ENCODE assay signal across 10 cellular contexts in genomic region chr22:41909290-41910049, GRCh38. TPM values are rescaled to one million over a fixed set of nuclear protein-coding genes. Genes with fewer than 3 reads are reported as not detected.
DNase-seq lines count a peak whose midpoint lies in the region; ATAC-seq and TF ChIP-seq lines count a peak whose summit lies in the region.
"Had no signal": no experiment of that assay in that cellular context is flagged by ENCODE, and none has a peak within 500 bp of the region (broad histone marks: within the 10 kb centered on the region; RNA-seq: fewer than 3 reads in every experiment).

No MANE protein-coding gene starts in this region.

- H3K4me3 ChIP-seq in neuronal stem cell (ENCODE audit: low read length in 2 of 2), result no peak overlapping the region
- H3K4me3 ChIP-seq in uterus, result peak overlapping the region in 1 of 2 donors; percentile 21

- CTCF ChIA-PET in CD4-positive, alpha-beta T cell (lab: Charles Lee), result interaction anchor here (1.4 to 3.1 kb wide), 2 partner anchors 17 to 37 kb away, joined by 6 to 15 read pairs; partner anchors contain the start of gene TNFRSF13C

- H3K36me3 ChIP-seq in neuronal stem cell (replicated peaks in 1 of 2; ENCODE audit: control insufficient read depth in 2 of 2, insufficient read depth in 2 of 2, low read length in 2 of 2) (peaks cover 19 to 36% of the 10 kb centered on the region in 2 donors), uterus (no peaks in the 10 kb centered on the region)

- H3K9me3 ChIP-seq in CD4-positive, alpha-beta T cell (ENCODE audit: control insufficient read depth, low read length), result no peaks in the 10 kb centered on the region
- H3K9me3 ChIP-seq in neuronal stem cell (replicated peaks in 1 of 2; ENCODE audit: control insufficient read depth in 2 of 2, insufficient read depth in 1 of 2, low read depth in 1 of 2, low read length in 2 of 2) (no peaks in the 10 kb centered on the region), uterus (no peaks in the 10 kb centered on the region)

- H3K27ac Mint-ChIP-seq in CD4-positive, alpha-beta T cell, result peak overlapping the region; percentile 51
- peak overlapping the region; percentile 96 to 99 (median 97) for H3K27ac Mint-ChIP-seq in IgD-negative memory B cell

- no peak overlapping the region for H2BK120ac ChIP-seq in neuronal stem cell (ENCODE audit: low read depth, low read length)

- H3K14ac ChIP-seq in neuronal stem cell (ENCODE audit: low read length), result peak overlapping the region; percentile 98

- no peak for ATAC-seq in CD4-positive, alpha-beta T cell (ENCODE audit: poor library complexity)

- peaks cover 34% of the 10 kb centered on the region for H3K27me3 ChIP-seq in CD4-positive, alpha-beta T cell (ENCODE audit: control insufficient read depth, insufficient read depth, low read length)
- peaks cover 49 to 59% (median 58%) of the 10 kb centered on the region in 3 experiments for H3K27me3 ChIP-seq in neuronal stem cell (ENCODE audit: control insufficient read depth in 3 of 3, insufficient read depth in 3 of 3, low read depth in 1 of 3, low read length in 3 of 3)
- H3K27me3 ChIP-seq in uterus, result peaks cover 12 to 34% of the 10 kb centered on the region in 2 donors

- no peak overlapping the region for H2BK12ac ChIP-seq in neuronal stem cell (ENCODE audit: low read length)

- TF ChIP-seq CTCF in CD4-positive, alpha-beta T cell (IDR thresholded peaks at IDR 0.05), result no peak
- TF ChIP-seq CTCF in uterus (IDR thresholded peaks at IDR 0.05), result no peak

- POLR2A ChIA-PET in CD4-positive, alpha-beta T cell (lab: Charles Lee), result interaction anchor here (1.1 to 2.9 kb wide), 3 partner anchors 10 to 441 kb away, joined by 3 to 13 read pairs (median 3); partner anchors contain the start of gene PHF5A

- H2AK5ac ChIP-seq in neuronal stem cell (ENCODE audit: low read depth, low read length), result peak overlapping the region; percentile 92

- no peaks in the 10 kb centered on the region for H3K9me3 Mint-ChIP-seq in CD4-positive, alpha-beta T cell
- no peaks in the 10 kb centered on the region for H3K9me3 Mint-ChIP-seq in IgD-negative memory B cell

- TF ChIP-seq POLR2A in uterus (IDR thresholded peaks at IDR 0.05), result no peak

- peaks cover 23% of the 10 kb centered on the region for H3K4me1 Mint-ChIP-seq in CD4-positive, alpha-beta T cell (ENCODE audit: low read depth)
- peaks cover 9 to 31% (median 29%) of the 10 kb centered on the region in 3 donors for H3K4me1 Mint-ChIP-seq in IgD-negative memory B cell

- intact Hi-C loops in CD4-positive, alpha-beta T cell (cut with DNase I, micrococcal nuclease), result no loop called here
- intact Hi-C loops in uterus (cut with DNase I; ENCODE audit: low total_unique reads), result no loop called here

- H2BK15ac ChIP-seq in neuronal stem cell (ENCODE audit: low read length), result peak overlapping the region; percentile 75

- no peak overlapping the region for H3K27ac ChIP-seq in CD4-positive, alpha-beta T cell (ENCODE audit: low read depth, low read length)
- H3K27ac ChIP-seq in neuronal stem cell (replicated peaks; ENCODE audit: low read length) (no peak overlapping the region), uterus (no peak overlapping the region)

- H3K18ac ChIP-seq in neuronal stem cell (ENCODE audit: low read length), result peak overlapping the region; percentile 90

- no peak overlapping the region for H4K91ac ChIP-seq in neuronal stem cell (ENCODE audit: low read depth, low read length, poor library complexity)

- H3K79me1 ChIP-seq in neuronal stem cell (ENCODE audit: low read depth, low read length), result no peaks in the 10 kb centered on the region

- peaks cover 41% of the 10 kb centered on the region for H3K27me3 Mint-ChIP-seq in CD4-positive, alpha-beta T cell
- H3K27me3 Mint-ChIP-seq in IgD-negative memory B cell, result peaks cover 11% of the 10 kb centered on the region

- peak overlapping the region; percentile 80 for H3K23ac ChIP-seq in neuronal stem cell (ENCODE audit: low read depth, low read length, poor library complexity)

- no peak overlapping the region for H2AFZ ChIP-seq in neuronal stem cell (ENCODE audit: low read length)

- no peak overlapping the region for H2BK5ac ChIP-seq in neuronal stem cell (ENCODE audit: low read length)

- DNase-seq in CD4-positive, alpha-beta T cell, result no peak
- DNase-seq in foreskin melanocyte (peak; percentile 31), neuronal stem cell (ENCODE audit: low spot score) (no peak), uterus (no peak), NAMALWA (ENCODE audit: low spot score) (no peak), dermis blood vessel endothelial cell (no peak)
- DNase-seq in activated effector memory CD4-positive, alpha-beta T cell treated with anti-CD3 and anti-CD28 coated beads, Interleukin-2, amount 50 U/mL, for 16 hours, result no peak
- DNase-seq: NCI-H510A treated with DMSO at 0.1 percent for 48 hours had no signal

- no CpG with 5 or more reads among the region's 55 CpGs for WGBS in neuronal stem cell (ENCODE audit: extremely low coverage in 2 of 2, insufficient read length in 2 of 2, insufficient replicate concordance in 1 of 2), 2 donors

- peak overlapping the region; percentile 38 for H3K4me3 Mint-ChIP-seq in CD4-positive, alpha-beta T cell
- H3K4me3 Mint-ChIP-seq in IgD-negative memory B cell, result peak overlapping the region; percentile 60 to 90 (median 84)

- peak overlapping the region; percentile 43 for H4K8ac ChIP-seq in neuronal stem cell (ENCODE audit: low read depth, low read length)

- H3K4me1 ChIP-seq in neuronal stem cell (ENCODE audit: control insufficient read depth in 2 of 2, insufficient read depth in 1 of 2, low read depth in 1 of 2, low read length in 2 of 2) (peaks cover 10% of the 10 kb centered on the region in 2 donors), uterus (peaks cover 0 to 20% of the 10 kb centered on the region in 2 donors)

- peak overlapping the region; percentile 49 for H3K4me2 ChIP-seq in neuronal stem cell (ENCODE audit: insufficient read depth, low read length, poor library complexity, severe bottlenecking)

- no peak overlapping the region for H3K4ac ChIP-seq in neuronal stem cell (ENCODE audit: low read length)

- H3K9ac ChIP-seq in neuronal stem cell (ENCODE audit: low read depth, low read length, poor library complexity), result no peak overlapping the region

- peaks cover 8% of the 10 kb centered on the region for H3K36me3 Mint-ChIP-seq in CD4-positive, alpha-beta T cell (ENCODE audit: low read depth)
- peaks cover 6% of the 10 kb centered on the region for H3K36me3 Mint-ChIP-seq in IgD-negative memory B cell

RNA-seq across cellular contexts. Expression of gene SHISA8, which starts 5.4 kb away (rescaled TPM):
- under 1 TPM; 0.56 to 0.60 TPM for total RNA-seq in CD4-positive, alpha-beta T cell
- polyA plus RNA-seq in IgD-negative memory B cell, result 1.7 TPM
- polyA plus RNA-seq in neuronal stem cell (2013, experiment 1 of 2), result 0.07 TPM
- polyA plus RNA-seq in neuronal stem cell (2013, experiment 2 of 2), result 0.14 TPM
- total RNA-seq in uterus (under 1 TPM in 1 of 4 donors, not detected in 3; 0.30 TPM), dermis blood vessel endothelial cell (not detected in 2 replicates)
- total RNA-seq: liver had no signal
- polyA plus RNA-seq: liver had no signal

RNA-seq across cellular contexts. Expression of gene TNFRSF13C, which starts 17.1 kb away (rescaled TPM):
- 10 to 100 TPM; 12.2 to 12.9 TPM for total RNA-seq in CD4-positive, alpha-beta T cell
- 80.6 TPM for polyA plus RNA-seq in IgD-negative memory B cell
- polyA plus RNA-seq in neuronal stem cell (2013, experiment 1 of 2), result 1.6 TPM
- 1.8 TPM for polyA plus RNA-seq in neuronal stem cell (2013, experiment 2 of 2)
- total RNA-seq in uterus (1 to 10 TPM in 1 of 4 donors, under 1 TPM in 1, not detected in 2; 0.30 to 1.3 TPM), dermis blood vessel endothelial cell (not detected in 2 replicates)

RNA-seq across cellular contexts. Expression of gene CENPM, which starts 37.5 kb away (rescaled TPM):
- 1 to 10 TPM; 7.6 to 8.4 TPM for total RNA-seq in CD4-positive, alpha-beta T cell
- 28.7 TPM for polyA plus RNA-seq in IgD-negative memory B cell
- polyA plus RNA-seq in neuronal stem cell (2013, experiment 1 of 2), result 31.3 TPM
- 32.8 TPM for polyA plus RNA-seq in neuronal stem cell (2013, experiment 2 of 2)
- total RNA-seq in uterus (10 to 100 TPM in 1 of 4 donors, not detected in 3; 12.7 TPM), dermis blood vessel endothelial cell (13.1 and 34.2 TPM in 2 replicates)

RNA-seq across cellular contexts. Expression of gene SEPTIN3, which starts 59.8 kb away (rescaled TPM):
- under 1 TPM; 0.20 to 0.22 TPM for total RNA-seq in CD4-positive, alpha-beta T cell
- 0.05 TPM for polyA plus RNA-seq in IgD-negative memory B cell
- polyA plus RNA-seq in neuronal stem cell (2013, experiment 1 of 2), result 42.3 TPM
- 42.6 TPM for polyA plus RNA-seq in neuronal stem cell (2013, experiment 2 of 2)
- total RNA-seq in uterus (1 to 10 TPM in 1 of 4 donors, not detected in 3; 1.4 TPM), dermis blood vessel endothelial cell (under 0.01 and 0.14 TPM in 2 replicates)

Comparison
In these comparisons a context has a peak if more than half of its experiments do, and no peak if none do; other contexts are left out.
1. RNA of gene TNFRSF13C, which starts 17.1 kb away (total RNA-seq): 12.2 to 12.9 TPM in CD4-positive, alpha-beta T cell; 0.30 to 1.3 TPM in uterus and not detected in dermis blood vessel endothelial cell; every median in the first group is over 4 times any median in the second.